ENCODE assay signal across 12 cellular contexts in the genomic region with DNA sequence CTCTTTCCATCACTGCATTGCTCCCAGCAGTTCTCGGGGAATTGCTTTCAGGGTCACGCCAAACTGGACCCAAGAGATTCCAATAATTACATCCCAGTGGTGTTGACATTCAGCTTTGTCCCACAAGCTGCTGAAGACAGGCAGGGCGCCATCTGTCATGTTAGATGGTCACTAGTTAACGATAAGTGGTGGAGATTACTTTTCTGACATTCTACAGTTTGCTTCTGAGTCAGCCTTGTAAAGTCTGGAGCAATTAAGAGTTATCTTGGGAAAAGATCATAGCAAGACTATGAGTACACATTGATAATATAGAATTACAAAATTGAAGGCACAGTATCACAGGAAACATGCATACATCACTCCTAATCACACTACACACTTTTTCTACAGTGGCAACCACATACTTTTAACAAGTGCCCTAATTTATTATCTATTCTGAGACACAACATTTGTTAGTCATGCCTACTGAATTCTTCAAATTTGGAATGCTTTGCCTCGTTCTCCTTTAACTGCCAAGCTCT. TPM values are rescaled to one million over a fixed set of nuclear protein-coding genes. Genes with fewer than 3 reads are reported as not detected.
DNase-seq lines count a peak whose midpoint lies in the region; TF ChIP-seq lines count a peak whose summit lies in the region.
"Had no signal": no experiment of that assay in that cellular context is flagged by ENCODE, and none has a peak within 500 bp of the region (broad histone marks: within the 10 kb centered on the region; RNA-seq: fewer than 3 reads in every experiment).

No MANE protein-coding gene starts in this region.

- H3K4me1 Mint-ChIP-seq in immature natural killer cell, result peaks cover 36 to 38% of the 10 kb centered on the region in 2 donors
- H3K4me1 Mint-ChIP-seq in activated naive CD4-positive, alpha-beta T cell treated with anti-CD3 and anti-CD28 coated beads for 36 hours (ENCODE audit: low read depth), result no peaks in the 10 kb centered on the region
- H3K4me1 Mint-ChIP-seq: activated B cell treated with CpG ODN at 0.5 μM for 24 hours had no signal

- peaks cover 0 to 13% (median 0%) of the 10 kb centered on the region in 6 donors for H3K9me3 Mint-ChIP-seq in immature natural killer cell
- no peaks in the 10 kb centered on the region for H3K9me3 Mint-ChIP-seq in activated naive CD4-positive, alpha-beta T cell treated with anti-CD3 and anti-CD28 coated beads for 36 hours

- peak; percentile 59 for DNase-seq in H4 (ENCODE audit: low spot score)
- DNase-seq in SK-N-DZ (ENCODE audit: low spot score), result peak; percentile 94
- DNase-seq in immature natural killer cell, result no peak
- no peak for DNase-seq in activated naive CD4-positive, alpha-beta T cell treated with anti-CD3 and anti-CD28 coated beads for 36 hours
- no peak for DNase-seq in activated CD8-positive, alpha-beta memory T cell treated with anti-CD3 and anti-CD28 coated beads for 24 hours
- DNase-seq in activated naive CD4-positive, alpha-beta T cell treated with anti-CD3 and anti-CD28 coated beads, Interleukin-2, amount 50 U/mL, for 16 hours, result no peak
- DNase-seq in testis, result no peak
- DNase-seq: activated B cell treated with CpG ODN at 0.5 μM for 24 hours, kidney, NCI-H526 treated with DMSO at 0.1 percent for 48 hours had no signal

- H3K27ac ChIP-seq in ACC112 (ENCODE audit: low read depth, low read length) (peak overlapping the region; percentile 24), testis (no peak overlapping the region)

- CTCF ChIA-PET in activated naive CD4-positive, alpha-beta T cell treated with anti-CD3 and anti-CD28 coated beads for 36 hours (lab: Charles Lee), result no interaction called here

- intact Hi-C loops in activated naive CD4-positive, alpha-beta T cell treated with anti-CD3 and anti-CD28 coated beads for 36 hours (cut with micrococcal nuclease), result no loop called here
- intact Hi-C loops in testis (cut with DNase I; ENCODE audit: low total_unique reads), result no loop called here

- peaks cover 0 to 5% (median 3%) of the 10 kb centered on the region in 3 donors for H3K27me3 Mint-ChIP-seq in immature natural killer cell (ENCODE audit: low read depth in 3 of 3)
- no peaks in the 10 kb centered on the region for H3K27me3 Mint-ChIP-seq in activated naive CD4-positive, alpha-beta T cell treated with anti-CD3 and anti-CD28 coated beads for 36 hours (ENCODE audit: low read depth)
- H3K27me3 Mint-ChIP-seq: activated B cell treated with CpG ODN at 0.5 μM for 24 hours had no signal

- H3K4me3 ChIP-seq in ACC112 (ENCODE audit: low read depth, low read length) (no peak overlapping the region), testis (no peak overlapping the region)

- no peaks in the 10 kb centered on the region for H3K36me3 Mint-ChIP-seq in immature natural killer cell
- H3K36me3 Mint-ChIP-seq in activated naive CD4-positive, alpha-beta T cell treated with anti-CD3 and anti-CD28 coated beads for 36 hours (ENCODE audit: low read depth), result no peaks in the 10 kb centered on the region
- H3K36me3 Mint-ChIP-seq: activated naive CD4-positive, alpha-beta T cell treated with anti-CD3 and anti-CD28 coated beads, Interleukin-2, amount 50 U/mL, for 72 hours had no signal

- H2AFZ ChIP-seq in ACC112 (ENCODE audit: low read length, unreplicated experiment), result no peak overlapping the region

- H3K9me3 ChIP-seq in testis, result no peaks in the 10 kb centered on the region

- H3K27me3 ChIP-seq in ACC112 (ENCODE audit: insufficient read depth, low read length) (no peaks in the 10 kb centered on the region), testis (no peaks in the 10 kb centered on the region)

- H3K36me3 ChIP-seq in ACC112 (ENCODE audit: insufficient read depth, low read length) (peaks cover 32% of the 10 kb centered on the region), testis (ENCODE audit: low read depth, missing control alignments) (no peaks in the 10 kb centered on the region)

- WGBS in testis, 2 donors, result 83 to 86% methylated on average over 5 of the region's 5 CpGs

- no peak for TF ChIP-seq POLR2A in testis (IDR thresholded peaks at IDR 0.05)

- TF ChIP-seq CTCF in testis (IDR thresholded peaks at IDR 0.05), result no peak

- H3K4me1 ChIP-seq in ACC112 (ENCODE audit: control insufficient read depth, insufficient read depth, low read length, unreplicated experiment), result peaks cover 22% of the 10 kb centered on the region
- no peaks in the 10 kb centered on the region for H3K4me1 ChIP-seq in testis

- peak overlapping the region; percentile 33 to 56 (median 40) for H3K4me3 Mint-ChIP-seq in immature natural killer cell
- H3K4me3 Mint-ChIP-seq in activated naive CD4-positive, alpha-beta T cell treated with anti-CD3 and anti-CD28 coated beads for 36 hours, result no peak overlapping the region
- H3K4me3 Mint-ChIP-seq: activated B cell treated with CpG ODN at 0.5 μM for 24 hours had no signal

- H3K27ac Mint-ChIP-seq in immature natural killer cell, result peak overlapping the region in 2 of 6 donors; percentile 46 to 59
- no peak overlapping the region for H3K27ac Mint-ChIP-seq in activated naive CD4-positive, alpha-beta T cell treated with anti-CD3 and anti-CD28 coated beads for 36 hours
- H3K27ac Mint-ChIP-seq: activated B cell treated with CpG ODN at 0.5 μM for 24 hours; activated naive CD4-positive, alpha-beta T cell treated with anti-CD3 and anti-CD28 coated beads, Interleukin-2, amount 50 U/mL, for 72 hours had no signal

- H3K79me2 ChIP-seq in ACC112 (ENCODE audit: control insufficient read depth, insufficient read depth, low read length, unreplicated experiment), result peaks cover 58% of the 10 kb centered on the region

RNA-seq across cellular contexts. Expression of a gene that starts 41.9 kb away (rescaled TPM):
- 135 and 150 TPM in 2 replicates for total RNA-seq in H4 (2014; rRNA removed; shearing (Covaris generic))
- polyA plus RNA-seq in SK-N-DZ (2014; cell fraction: cytosol; rRNA removed), result 0.05 TPM in 1 of 2 replicates, not detected in the other
- 0.13 TPM in 1 of 2 replicates, not detected in the other for polyA plus RNA-seq in SK-N-DZ (2014; cell fraction: nucleus; rRNA removed)
- polyA plus RNA-seq in immature natural killer cell, result under 1 TPM in 2 of 3 donors, not detected in 1; 0.18 to 0.53 TPM
- total RNA-seq in activated naive CD4-positive, alpha-beta T cell treated with anti-CD3 and anti-CD28 coated beads for 36 hours, result not detected
- total RNA-seq in testis, result 100 to 1,000 TPM in 1 of 2 donors, 10 to 100 TPM in 1; 78.8 to 113 TPM
- polyA plus RNA-seq in testis (ENCODE audit: insufficient read depth, low read depth, low replicate concordance), result 23.1 TPM
- total RNA-seq: activated B cell treated with CpG ODN at 0.5 μM for 24 hours; activated naive CD4-positive, alpha-beta T cell treated with anti-CD3 and anti-CD28 coated beads, Interleukin-2, amount 50 U/mL, for 72 hours had no signal

Comparison
In these comparisons a context has a peak if more than half of its experiments do, and no peak if none do; other contexts are left out.
1. DNase-seq: peak in H4 (single experiment) and SK-N-DZ (single experiment); none in immature natural killer cell (0 of 3), activated naive CD4-positive, alpha-beta T cell treated with anti-CD3 and anti-CD28 coated beads for 36 hours (single experiment), activated CD8-positive, alpha-beta memory T cell treated with anti-CD3 and anti-CD28 coated beads for 24 hours (single experiment), activated naive CD4-positive, alpha-beta T cell treated with anti-CD3 and anti-CD28 coated beads, Interleukin-2, amount 50 U/mL, for 16 hours (single experiment) and testis (single experiment).
2. RNA of a gene that starts 41.9 kb away (total RNA-seq): 135 to 150 TPM in H4 and 78.8 to 113 TPM in testis; not detected in activated naive CD4-positive, alpha-beta T cell treated with anti-CD3 and anti-CD28 coated beads for 36 hours; every median in the first group is over 10 times any median in the second.